In the genomic region with DNA sequence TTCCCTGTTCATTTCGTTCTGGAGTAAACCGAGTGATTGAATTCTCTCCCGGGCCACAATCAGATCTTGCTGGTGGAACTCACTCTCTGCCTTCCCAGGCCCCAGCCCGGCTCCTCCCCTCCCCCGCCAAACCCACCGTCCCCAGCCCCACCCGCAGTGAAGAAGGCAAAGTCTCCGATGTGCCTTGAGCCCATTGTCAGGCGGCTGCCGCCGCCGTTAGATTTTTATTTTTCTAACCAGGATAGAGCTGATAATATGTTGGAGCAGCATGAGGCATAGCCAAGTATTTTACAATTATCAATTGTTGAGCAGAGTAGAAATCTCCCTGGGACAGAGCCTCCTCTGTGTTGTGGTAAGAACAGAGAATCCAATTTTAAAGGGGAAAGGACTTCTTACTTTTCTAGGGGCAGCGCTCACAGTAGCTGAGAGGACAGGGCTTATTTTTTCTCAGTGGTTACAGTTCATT, we compare ENCODE assay signal across 8 cellular contexts. TPM values are rescaled to one million over a fixed set of nuclear protein-coding genes. Genes with fewer than 3 reads are reported as not detected.
A peak's percentile ranks its signal among the peaks of the same experiment; 100 is the strongest.
DNase-seq lines count a peak whose midpoint lies in the region; ATAC-seq and TF ChIP-seq lines count a peak whose summit lies in the region.

No MANE protein-coding gene starts in this region.

- H2BK5ac ChIP-seq in trophoblast cell (ENCODE audit: low read depth, low read length, poor library complexity), result no peak overlapping the region

- H3K4me3 Mint-ChIP-seq in activated CD8-positive, alpha-beta memory T cell treated with anti-CD3 and anti-CD28 coated beads, Interleukin-2, amount 10 ng/mL, durations not matched to agents 7 days and 5 days, result peak overlapping the region; percentile 94

- no peak overlapping the region for H3K9ac ChIP-seq in trophoblast cell (ENCODE audit: low read length)

- H2BK12ac ChIP-seq in trophoblast cell (ENCODE audit: low read length), result no peak overlapping the region

- WGBS in trophoblast cell (ENCODE audit: extremely low coverage, insufficient coverage, insufficient read length), result no CpG with 5 or more reads among the region's 13 CpGs

- H4K8ac ChIP-seq in trophoblast cell (ENCODE audit: low read depth, low read length), result no peak overlapping the region

- CTCF ChIA-PET in activated CD8-positive, alpha-beta memory T cell treated with anti-CD3 and anti-CD28 coated beads, Interleukin-2, amount 10 ng/mL, durations not matched to agents 7 days and 5 days (lab: Charles Lee), result interaction anchor here (1.2 to 1.8 kb wide), 2 partner anchors 13 to 97 kb away, joined by 3 to 6 read pairs; no protein-coding TSS in a partner anchor

- no peak overlapping the region for H2BK120ac ChIP-seq in trophoblast cell (ENCODE audit: insufficient read depth, low read length, poor library complexity)

- peaks cover 22% of the 10 kb centered on the region for H3K36me3 ChIP-seq in H7 (replicated peaks; ENCODE audit: control insufficient read depth, insufficient read depth, low read length)
- no peaks in the 10 kb centered on the region for H3K36me3 ChIP-seq in trophoblast cell (ENCODE audit: control insufficient read depth in 1 of 2, insufficient read depth in 2 of 2, low read length in 2 of 2)

- H3K14ac ChIP-seq in trophoblast cell (ENCODE audit: low read length), result no peak overlapping the region

- no peaks in the 10 kb centered on the region for H3K27me3 Mint-ChIP-seq in activated CD8-positive, alpha-beta memory T cell treated with anti-CD3 and anti-CD28 coated beads, Interleukin-2, amount 10 ng/mL, durations not matched to agents 7 days and 5 days

- no peak overlapping the region for H4K91ac ChIP-seq in trophoblast cell (ENCODE audit: low read depth, low read length)

- H3K18ac ChIP-seq in trophoblast cell (ENCODE audit: low read length), result no peak overlapping the region

- ATAC-seq in activated CD8-positive, alpha-beta memory T cell treated with anti-CD3 and anti-CD28 coated beads, Interleukin-2, amount 10 ng/mL, durations not matched to agents 7 days and 5 days, result no peak

- H3K27ac ChIP-seq in trophoblast cell (ENCODE audit: low read depth, low read length), result no peak overlapping the region

- H3K4me1 ChIP-seq in trophoblast cell (ENCODE audit: control insufficient read depth in 1 of 2, insufficient read depth in 2 of 2, low read length in 2 of 2), result peaks cover 0 to 9% of the 10 kb centered on the region in 2 experiments

- H3K9me3 ChIP-seq in trophoblast cell (ENCODE audit: insufficient read depth, low read depth, low read length), result no peaks in the 10 kb centered on the region

- DNase-seq in AG10803 (ENCODE audit: low read depth) (no peak), H7 (peak; percentile 82), foreskin fibroblast (peak in 1 of 2 donors; percentile 30), trophoblast cell (no peak), NCI-H128 (lab: John Stamatoyannopoulos, UW; ENCODE audit: unreplicated experiment) (no peak), GM19240 (ENCODE audit: insufficient read length, low spot score) (no peak), NCI-H2171 (lab: John Stamatoyannopoulos, UW) (no peak)
- DNase-seq in activated CD8-positive, alpha-beta memory T cell treated with anti-CD3 and anti-CD28 coated beads, Interleukin-2, amount 10 ng/mL, durations not matched to agents 7 days and 5 days, result peak; percentile 43

- H3K36me3 Mint-ChIP-seq in activated CD8-positive, alpha-beta memory T cell treated with anti-CD3 and anti-CD28 coated beads, Interleukin-2, amount 10 ng/mL, durations not matched to agents 7 days and 5 days, result peaks cover 25% of the 10 kb centered on the region

- H4K12ac ChIP-seq in trophoblast cell (ENCODE audit: low read depth, low read length), result no peak overlapping the region

- H3K27ac Mint-ChIP-seq in activated CD8-positive, alpha-beta memory T cell treated with anti-CD3 and anti-CD28 coated beads, Interleukin-2, amount 10 ng/mL, durations not matched to agents 7 days and 5 days, result peak overlapping the region; percentile 94

- H3K4me3 ChIP-seq in AG10803 (ENCODE audit: low read length), result peak overlapping the region; percentile 100
- peak overlapping the region; percentile 100 for H3K4me3 ChIP-seq in H7 (ENCODE audit: insufficient read depth, low read depth, low read length)
- peak overlapping the region; percentile 70 to 93 for H3K4me3 ChIP-seq in foreskin fibroblast (ENCODE audit: low read depth in 1 of 2, low read length in 2 of 2)
- no peak overlapping the region for H3K4me3 ChIP-seq in trophoblast cell (ENCODE audit: low read depth, low read length)

- peak overlapping the region; percentile 99 for H3K4me2 ChIP-seq in trophoblast cell (ENCODE audit: low read length)

- no peak overlapping the region for H3K4ac ChIP-seq in trophoblast cell (ENCODE audit: low read depth, low read length)

- peaks cover 8% of the 10 kb centered on the region for H3K79me2 ChIP-seq in trophoblast cell (ENCODE audit: control insufficient read depth, insufficient read depth, low read length, poor library complexity)

- H2AFZ ChIP-seq in trophoblast cell (ENCODE audit: insufficient read depth, low read length, poor library complexity), result no peak overlapping the region

- H3K27me3 ChIP-seq in H7 (ENCODE audit: control insufficient read depth, insufficient read depth, low read length), result no peaks in the 10 kb centered on the region
- no peaks in the 10 kb centered on the region for H3K27me3 ChIP-seq in trophoblast cell (ENCODE audit: insufficient read depth, low read length)

- H2AK5ac ChIP-seq in trophoblast cell (ENCODE audit: low read length), result no peak overlapping the region

- no peak overlapping the region for H3K23ac ChIP-seq in trophoblast cell (ENCODE audit: low read length)

- peaks cover 12% of the 10 kb centered on the region for H3K79me1 ChIP-seq in trophoblast cell (ENCODE audit: low read length)

- peaks cover 42% of the 10 kb centered on the region for H3K4me1 Mint-ChIP-seq in activated CD8-positive, alpha-beta memory T cell treated with anti-CD3 and anti-CD28 coated beads, Interleukin-2, amount 10 ng/mL, durations not matched to agents 7 days and 5 days

- TF ChIP-seq CTCF in AG10803 (conservative IDR thresholded peaks at IDR 0.05; ENCODE audit: low read length) (no peak), foreskin fibroblast (IDR thresholded peaks at IDR 0.05; ENCODE audit: low read depth, low read length) (no peak)

- no peaks in the 10 kb centered on the region for H3K9me3 Mint-ChIP-seq in activated CD8-positive, alpha-beta memory T cell treated with anti-CD3 and anti-CD28 coated beads, Interleukin-2, amount 10 ng/mL, durations not matched to agents 7 days and 5 days (ENCODE audit: low read depth)

RNA-seq across cellular contexts. Expression of gene PSAT1, which starts 1.2 kb away (rescaled TPM):
- 224 and 271 TPM in 2 replicates for total RNA-seq in H7 (2014; rRNA removed; shearing (Covaris generic))
- total RNA-seq in activated CD8-positive, alpha-beta memory T cell treated with anti-CD3 and anti-CD28 coated beads, Interleukin-2, amount 10 ng/mL, durations not matched to agents 7 days and 5 days, result 100 to 1,000 TPM in 1 of 2 experiments, 10 to 100 TPM in 1; 72.8 to 118 TPM
- 75.3 and 77.9 TPM in 2 replicates for polyA plus RNA-seq in trophoblast cell (2013)

Comparison
In these comparisons a context has a peak if more than half of its experiments do, and no peak if none do; other contexts are left out.
1. DNase-seq: peak in H7 (single experiment) and activated CD8-positive, alpha-beta memory T cell treated with anti-CD3 and anti-CD28 coated beads, Interleukin-2, amount 10 ng/mL, durations not matched to agents 7 days and 5 days (single experiment); none in AG10803 (single experiment), trophoblast cell (0 of 2), NCI-H128 (single experiment), GM19240 (single experiment) and NCI-H2171 (single experiment).